Comparison of ENCODE assay signal across 19 cellular contexts in the genomic region with DNA sequence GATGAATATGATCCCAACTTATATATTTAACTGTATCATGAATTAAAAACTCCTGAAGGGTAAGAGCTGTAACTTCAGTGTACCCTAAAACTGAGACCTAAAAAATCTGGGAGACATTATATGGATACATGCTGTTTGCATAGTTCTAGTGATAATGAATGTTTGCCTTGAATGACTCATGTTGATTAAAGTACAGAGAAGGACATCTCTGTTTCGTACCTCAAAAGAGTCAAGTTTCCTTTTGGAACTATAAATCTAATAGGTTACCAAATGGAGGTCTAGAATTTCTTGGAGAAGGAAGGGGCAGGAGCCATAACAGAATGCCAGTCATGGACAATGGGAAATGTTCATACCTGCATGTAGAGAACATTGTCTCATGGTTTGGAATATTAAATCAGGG.
A peak's percentile ranks its signal among the peaks of the same experiment; 100 is the strongest.
DNase-seq lines count a peak whose midpoint lies in the region; ATAC-seq and TF ChIP-seq lines count a peak whose summit lies in the region.
"Had no signal": no experiment of that assay in that cellular context is flagged by ENCODE, and none has a peak within 500 bp of the region (broad histone marks: within the 10 kb centered on the region; RNA-seq: fewer than 3 reads in every experiment).

No MANE protein-coding gene starts in this region.

- H3K79me2 ChIP-seq in mammary epithelial cell (ENCODE audit: insufficient read depth, low read length), result no peaks in the 10 kb centered on the region

- peak; percentile 45 for DNase-seq in MCF 10A (ENCODE audit: unreplicated experiment)
- DNase-seq in mammary epithelial cell, result no peak
- peak; percentile 14 for DNase-seq in epithelial cell of esophagus (ENCODE audit: low read depth)
- DNase-seq in mesothelial cell of epicardium (ENCODE audit: low spot score in 2 of 2, unreplicated experiment in 2 of 2), result no peak
- DNase-seq in endodermal cell, result no peak
- no peak for DNase-seq in NCI-H345 treated with DMSO at 0.1 percent for 48 hours (lab: John Stamatoyannopoulos, UW; ENCODE audit: unreplicated experiment)
- no peak for DNase-seq in activated CD4-positive, alpha-beta T cell treated with anti-CD3 and anti-CD28 coated beads, Interleukin-2, amount 10 ng/mL, durations not matched to agents 24 days and 14 days
- DNase-seq in activated T-cell treated with anti-CD3 and anti-CD28 coated beads, Interleukin-2, amount 50 U/mL, for 4 hours, result no peak
- DNase-seq: 8988T, C1 segment of cervical spinal cord, DMS153, H9, NCI-H2107, NCI-H446, NCI-H774, SHP77 had no signal

- H3K36me3 ChIP-seq in mammary epithelial cell (ENCODE audit: insufficient read depth, low read length), result no peaks in the 10 kb centered on the region
- H3K36me3 ChIP-seq in endodermal cell (ENCODE audit: control insufficient read depth, insufficient read depth, low read length), result no peaks in the 10 kb centered on the region

- no peaks in the 10 kb centered on the region for H3K27me3 ChIP-seq in mammary epithelial cell (ENCODE audit: insufficient read depth, low read length)
- no peaks in the 10 kb centered on the region for H3K27me3 ChIP-seq in endodermal cell (ENCODE audit: control insufficient read depth, insufficient read depth, low read length, poor library complexity, severe bottlenecking)

- POLR2A ChIA-PET in MCF 10A (lab: Yijun Ruan, JAX), result interaction anchor here (1.5 to 2.1 kb wide), 2 partner anchors 56 to 296 kb away, joined by 5 to 9 read pairs; no protein-coding TSS in a partner anchor

- H3K4me2 ChIP-seq in mammary epithelial cell (ENCODE audit: insufficient read depth, low read depth, low read length), result no peak overlapping the region

- H3K9me3 Mint-ChIP-seq in MCF 10A (ENCODE audit: unreplicated experiment) (no peaks in the 10 kb centered on the region), mesothelial cell of epicardium (peaks cover 15% of the 10 kb centered on the region), endodermal cell (peaks cover 9% of the 10 kb centered on the region)
- no peaks in the 10 kb centered on the region for H3K9me3 Mint-ChIP-seq in activated CD4-positive, alpha-beta T cell treated with anti-CD3 and anti-CD28 coated beads, Interleukin-2, amount 10 ng/mL, durations not matched to agents 24 days and 14 days
- no peaks in the 10 kb centered on the region for H3K9me3 Mint-ChIP-seq in activated T-cell treated with anti-CD3 and anti-CD28 coated beads, Interleukin-2, amount 50 U/mL, for 4 hours

- in situ Hi-C loops in mammary epithelial cell (cut with MboI; ENCODE audit: low sequenced_read_pairs in 2 of 2), result no loop called here

- BruUV-seq in MCF 10A (replicated peaks; lab: Mats Ljungman, UMichigan) (no TSS peak), mammary epithelial cell (replicated peaks; lab: Mats Ljungman, UMichigan) (no TSS peak)

- H2AFZ ChIP-seq in mammary epithelial cell (ENCODE audit: low read depth, low read length), result no peak overlapping the region

- peak overlapping the region; percentile 55 for H3K27ac Mint-ChIP-seq in MCF 10A (ENCODE audit: low read depth, unreplicated experiment)
- H3K27ac Mint-ChIP-seq in mesothelial cell of epicardium, result peak overlapping the region; percentile 89
- H3K27ac Mint-ChIP-seq in endodermal cell, result no peak overlapping the region
- no peak overlapping the region for H3K27ac Mint-ChIP-seq in activated CD4-positive, alpha-beta T cell treated with anti-CD3 and anti-CD28 coated beads, Interleukin-2, amount 10 ng/mL, durations not matched to agents 24 days and 14 days
- H3K27ac Mint-ChIP-seq: H9 had no signal

- H3K4me1 Mint-ChIP-seq in MCF 10A (ENCODE audit: insufficient read depth, unreplicated experiment), result peaks cover 36% of the 10 kb centered on the region
- peaks cover 43% of the 10 kb centered on the region for H3K4me1 Mint-ChIP-seq in mesothelial cell of epicardium
- peaks cover 39% of the 10 kb centered on the region for H3K4me1 Mint-ChIP-seq in endodermal cell
- H3K4me1 Mint-ChIP-seq in activated CD4-positive, alpha-beta T cell treated with anti-CD3 and anti-CD28 coated beads, Interleukin-2, amount 10 ng/mL, durations not matched to agents 24 days and 14 days, result no peaks in the 10 kb centered on the region
- H3K4me1 Mint-ChIP-seq in activated T-cell treated with anti-CD3 and anti-CD28 coated beads, Interleukin-2, amount 50 U/mL, for 4 hours (ENCODE audit: low read depth), result no peaks in the 10 kb centered on the region

- TF ChIP-seq CTCF in MCF 10A (IDR thresholded peaks at IDR 0.05; ENCODE audit: unreplicated experiment), result no peak
- TF ChIP-seq CTCF in mammary epithelial cell (conservative IDR thresholded peaks at IDR 0.05 in 1 of 2, IDR thresholded peaks at IDR 0.05 in 1 of 2; ENCODE audit: extremely low read depth in 1 of 2, insufficient read depth in 1 of 2, low read depth in 1 of 2, low read length in 2 of 2), result no peak
- no peak for TF ChIP-seq CTCF in epithelial cell of esophagus (IDR thresholded peaks at IDR 0.05; ENCODE audit: insufficient read depth, low read depth, low read length, missing control alignments)
- no peak for TF ChIP-seq CTCF in mesothelial cell of epicardium (IDR thresholded peaks at IDR 0.05; ENCODE audit: unreplicated experiment)
- no peak for TF ChIP-seq CTCF in endodermal cell (conservative IDR thresholded peaks at IDR 0.05)

- ATAC-seq in activated T-cell treated with anti-CD3 and anti-CD28 coated beads, Interleukin-2, amount 50 U/mL, for 4 hours, result no peak
- ATAC-seq: GM12878, Panc1, SK-N-SH treated with all-trans-retinoic acid at 6 μM for 48 hours had no signal

- H3K9me3 ChIP-seq in mammary epithelial cell (replicated peaks; ENCODE audit: insufficient read depth, low read length) (no peaks in the 10 kb centered on the region), endodermal cell (ENCODE audit: control insufficient read depth, low read length) (no peaks in the 10 kb centered on the region)

- H3K4me1 ChIP-seq in mammary epithelial cell (ENCODE audit: insufficient read depth, low read length) (no peaks in the 10 kb centered on the region), endodermal cell (ENCODE audit: control insufficient read depth, insufficient read depth, low read length) (no peaks in the 10 kb centered on the region)

- intact Hi-C loops in MCF 10A (cut with micrococcal nuclease) (no loop called here), mammary epithelial cell (cut with micrococcal nuclease) (no loop called here)
- intact Hi-C loops in activated CD4-positive, alpha-beta T cell treated with anti-CD3 and anti-CD28 coated beads, Interleukin-2, amount 10 ng/mL, durations not matched to agents 24 days and 14 days (cut with micrococcal nuclease), result no loop called here

- H3K4me3 ChIP-seq in mammary epithelial cell (replicated peaks in 1 of 3; ENCODE audit: insufficient read depth in 1 of 3, low read depth in 2 of 3, low read length in 3 of 3) (no peak overlapping the region), epithelial cell of esophagus (ENCODE audit: low read length) (no peak overlapping the region), endodermal cell (ENCODE audit: low read length) (no peak overlapping the region)
- H3K4me3 ChIP-seq: GM12878 had no signal

- H3K27ac ChIP-seq in mammary epithelial cell (ENCODE audit: insufficient read depth, low read depth, low read length), result no peak overlapping the region
- no peak overlapping the region for H3K27ac ChIP-seq in endodermal cell (ENCODE audit: low read depth, low read length)

- CTCF ChIA-PET in MCF 10A (lab: Yijun Ruan, JAX), result no interaction called here
- CTCF ChIA-PET in mammary epithelial cell (lab: Charles Lee; ENCODE audit: low non-redundant PET), result no interaction called here

- H3K27me3 Mint-ChIP-seq in MCF 10A (ENCODE audit: insufficient read depth, unreplicated experiment), result no peaks in the 10 kb centered on the region
- H3K27me3 Mint-ChIP-seq in mesothelial cell of epicardium (ENCODE audit: low read depth), result no peaks in the 10 kb centered on the region
- H3K27me3 Mint-ChIP-seq in endodermal cell (ENCODE audit: insufficient read depth), result no peaks in the 10 kb centered on the region
- H3K27me3 Mint-ChIP-seq in activated CD4-positive, alpha-beta T cell treated with anti-CD3 and anti-CD28 coated beads, Interleukin-2, amount 10 ng/mL, durations not matched to agents 24 days and 14 days, result no peaks in the 10 kb centered on the region
- H3K27me3 Mint-ChIP-seq in activated T-cell treated with anti-CD3 and anti-CD28 coated beads, Interleukin-2, amount 50 U/mL, for 4 hours (ENCODE audit: low read depth), result peaks cover 2% of the 10 kb centered on the region

- 56% methylated on average over 1 of the region's 1 CpG for WGBS in mammary epithelial cell (ENCODE audit: low coverage, missing lambda C conversion rate)
- WGBS in endodermal cell (ENCODE audit: insufficient coverage in 1 of 2, insufficient read length in 1 of 2), 2 experiments, result 97 to 100% methylated on average over 1 of the region's 1 CpG

- dilution Hi-C loops in mammary epithelial cell (cut with HindIII; ENCODE audit: low sequenced_read_pairs), result no loop called here

- H3K9ac ChIP-seq in mammary epithelial cell (ENCODE audit: insufficient read depth, low read length) (no peak overlapping the region), endodermal cell (ENCODE audit: extremely low read depth, low read length, poor library complexity, severe bottlenecking) (no peak overlapping the region)

- no peak overlapping the region for H3K4me3 Mint-ChIP-seq in MCF 10A (ENCODE audit: unreplicated experiment)
- no peak overlapping the region for H3K4me3 Mint-ChIP-seq in mesothelial cell of epicardium
- no peak overlapping the region for H3K4me3 Mint-ChIP-seq in endodermal cell
- H3K4me3 Mint-ChIP-seq in activated CD4-positive, alpha-beta T cell treated with anti-CD3 and anti-CD28 coated beads, Interleukin-2, amount 10 ng/mL, durations not matched to agents 24 days and 14 days, result no peak overlapping the region
- no peak overlapping the region for H3K4me3 Mint-ChIP-seq in activated T-cell treated with anti-CD3 and anti-CD28 coated beads, Interleukin-2, amount 50 U/mL, for 4 hours
- H3K4me3 Mint-ChIP-seq: H9 had no signal

- H3K36me3 Mint-ChIP-seq in MCF 10A (ENCODE audit: insufficient read depth, unreplicated experiment), result no peaks in the 10 kb centered on the region
- H3K36me3 Mint-ChIP-seq in mesothelial cell of epicardium, result peaks cover 14% of the 10 kb centered on the region
- H3K36me3 Mint-ChIP-seq in endodermal cell (ENCODE audit: low read depth), result peaks cover 2% of the 10 kb centered on the region
- no peaks in the 10 kb centered on the region for H3K36me3 Mint-ChIP-seq in activated CD4-positive, alpha-beta T cell treated with anti-CD3 and anti-CD28 coated beads, Interleukin-2, amount 10 ng/mL, durations not matched to agents 24 days and 14 days (ENCODE audit: low read depth)
- no peaks in the 10 kb centered on the region for H3K36me3 Mint-ChIP-seq in activated T-cell treated with anti-CD3 and anti-CD28 coated beads, Interleukin-2, amount 50 U/mL, for 4 hours (ENCODE audit: insufficient read depth)

- H4K20me1 ChIP-seq in mammary epithelial cell (ENCODE audit: insufficient read depth, low read length), result no peaks in the 10 kb centered on the region

Comparison
In these comparisons a context has a peak if more than half of its experiments do, and no peak if none do; other contexts are left out.
1. DNase-seq: peak in MCF 10A (single experiment) and epithelial cell of esophagus (single experiment); none in mammary epithelial cell (single experiment), mesothelial cell of epicardium (0 of 2), endodermal cell (single experiment), NCI-H345 treated with DMSO at 0.1 percent for 48 hours (single experiment), activated CD4-positive, alpha-beta T cell treated with anti-CD3 and anti-CD28 coated beads, Interleukin-2, amount 10 ng/mL, durations not matched to agents 24 days and 14 days (single experiment) and activated T-cell treated with anti-CD3 and anti-CD28 coated beads, Interleukin-2, amount 50 U/mL, for 4 hours (single experiment).
2. H3K27ac Mint-ChIP-seq: peak in MCF 10A (single experiment) and mesothelial cell of epicardium (single experiment); none in endodermal cell (single experiment) and activated CD4-positive, alpha-beta T cell treated with anti-CD3 and anti-CD28 coated beads, Interleukin-2, amount 10 ng/mL, durations not matched to agents 24 days and 14 days (single experiment).